19 cellular contexts compared by ENCODE assay signal in genomic region chr12:75813066-75813465, GRCh38.
A peak's percentile ranks its signal among the peaks of the same experiment; 100 is the strongest.
DNase-seq lines count a peak whose midpoint lies in the region; ATAC-seq and TF ChIP-seq lines count a peak whose summit lies in the region.
"Had no signal": no experiment of that assay in that cellular context is flagged by ENCODE, and none has a peak within 500 bp of the region (broad histone marks: within the 10 kb centered on the region; RNA-seq: fewer than 3 reads in every experiment).

No MANE protein-coding gene starts in this region.

- H3K4me3 Mint-ChIP-seq in activated T-cell treated with anti-CD3 and anti-CD28 coated beads, Interleukin-2, amount 50 U/mL, for 72 hours, result peak overlapping the region in 1 of 2 donors; percentile 1
- H3K4me3 Mint-ChIP-seq in WTC11, result no peak overlapping the region

- intact Hi-C loops in vagina (cut with DNase I) (no loop called here), upper lobe of right lung (cut with DNase I) (no loop called here), A673 (cut with micrococcal nuclease; ENCODE audit: unreplicated experiment) (no loop called here)

- peak; percentile 58 to 77 for ATAC-seq in activated T-cell treated with anti-CD3 and anti-CD28 coated beads, Interleukin-2, amount 50 U/mL, for 72 hours (replicated peaks in 1 of 2)
- ATAC-seq in WTC11, result no peak
- no peak for ATAC-seq in upper lobe of right lung

- peak overlapping the region; percentile 76 for H3K27ac ChIP-seq in HUES48 (ENCODE audit: low read depth, low read length)
- peak overlapping the region; percentile 74 for H3K27ac ChIP-seq in vagina
- H3K27ac ChIP-seq in upper lobe of right lung, result no peak overlapping the region
- H3K27ac ChIP-seq in A673 (ENCODE audit: low read depth, low read length, poor library complexity, severe bottlenecking), result no peak overlapping the region
- H3K27ac ChIP-seq: SJSA1 had no signal

- DNase-seq in activated T-cell treated with anti-CD3 and anti-CD28 coated beads, Interleukin-2, amount 50 U/mL, for 72 hours, result no peak
- no peak for DNase-seq in activated T-cell treated with anti-CD3 and anti-CD28 coated beads, Interleukin-2, amount 50 U/mL, for 1 hour
- no peak for DNase-seq in WTC11 (ENCODE audit: low spot score)
- no peak for DNase-seq in vagina (ENCODE audit: extremely low spot score in 2 of 2)
- DNase-seq in upper lobe of right lung, result no peak
- DNase-seq in A673 (ENCODE audit: low spot score), result no peak
- DNase-seq in NCI-H510A (lab: John Stamatoyannopoulos, UW), result no peak
- DNase-seq: ACHN; activated CD4-positive, alpha-beta T cell treated with anti-CD3 and anti-CD28 coated beads for 48 hours; activated T-cell treated with anti-CD3 and anti-CD28 coated beads for 4 hours; esophagus squamous epithelium; NCI-H226; T-helper 9 cell had no signal

- no peaks in the 10 kb centered on the region for H3K36me3 ChIP-seq in HUES48 (ENCODE audit: control insufficient read depth, insufficient read depth, low read length)
- no peaks in the 10 kb centered on the region for H3K36me3 ChIP-seq in vagina
- no peaks in the 10 kb centered on the region for H3K36me3 ChIP-seq in upper lobe of right lung
- H3K36me3 ChIP-seq in A673 (ENCODE audit: insufficient read depth, low read length, poor library complexity, severe bottlenecking), result no peaks in the 10 kb centered on the region
- H3K36me3 ChIP-seq: breast epithelium, esophagus squamous epithelium, HAP-1, SJSA1 had no signal

- CTCF ChIA-PET in WTC11 (lab: Charles Lee) (no interaction called here), A673 (lab: Charles Lee) (no interaction called here)

- H3K27me3 ChIP-seq in HUES48 (ENCODE audit: control insufficient read depth, insufficient read depth, low read length) (no peaks in the 10 kb centered on the region), vagina (no peaks in the 10 kb centered on the region), upper lobe of right lung (peaks cover 4% of the 10 kb centered on the region), A673 (replicated peaks; ENCODE audit: insufficient read depth, low read depth, low read length, poor library complexity) (no peaks in the 10 kb centered on the region)
- H3K27me3 ChIP-seq: breast epithelium, esophagus squamous epithelium, SJSA1 had no signal

- TF ChIP-seq POLR2A in vagina (IDR thresholded peaks at IDR 0.05), result no peak

- H3K4me3 ChIP-seq in HUES48 (ENCODE audit: low read depth, low read length) (no peak overlapping the region), vagina (no peak overlapping the region), upper lobe of right lung (no peak overlapping the region), A673 (ENCODE audit: low read depth, low read length, poor library complexity, severe bottlenecking) (no peak overlapping the region)
- H3K4me3 ChIP-seq: esophagus squamous epithelium, HAP-1, SJSA1 had no signal

- peaks cover 5 to 7% of the 10 kb centered on the region in 2 donors for H3K36me3 Mint-ChIP-seq in activated T-cell treated with anti-CD3 and anti-CD28 coated beads, Interleukin-2, amount 50 U/mL, for 72 hours (ENCODE audit: insufficient read depth in 2 of 2)
- peaks cover 7% of the 10 kb centered on the region for H3K36me3 Mint-ChIP-seq in WTC11
- H3K36me3 Mint-ChIP-seq: activated naive CD4-positive, alpha-beta T cell treated with anti-CD3 and anti-CD28 coated beads, Interleukin-2, amount 50 U/mL, for 72 hours; CD4-positive, CD25-positive, alpha-beta regulatory T cell had no signal

- H3K4me1 ChIP-seq in HUES48 (ENCODE audit: control insufficient read depth, insufficient read depth, low read length) (peaks cover 45% of the 10 kb centered on the region), vagina (peaks cover 33% of the 10 kb centered on the region), upper lobe of right lung (peaks cover 2% of the 10 kb centered on the region), A673 (ENCODE audit: insufficient read depth, low read length, poor library complexity, severe bottlenecking) (peaks cover 12% of the 10 kb centered on the region)
- H3K4me1 ChIP-seq: breast epithelium had no signal

- peaks cover 25% of the 10 kb centered on the region for H3K4me1 Mint-ChIP-seq in activated T-cell treated with anti-CD3 and anti-CD28 coated beads, Interleukin-2, amount 50 U/mL, for 72 hours (ENCODE audit: low read depth)
- peaks cover 57% of the 10 kb centered on the region for H3K4me1 Mint-ChIP-seq in WTC11

- H3K27ac Mint-ChIP-seq in activated T-cell treated with anti-CD3 and anti-CD28 coated beads, Interleukin-2, amount 50 U/mL, for 72 hours, result no peak overlapping the region
- peak overlapping the region; percentile 67; the same call in 1 of the 2 replicates for H3K27ac Mint-ChIP-seq in WTC11
- H3K27ac Mint-ChIP-seq: activated naive CD4-positive, alpha-beta T cell treated with anti-CD3 and anti-CD28 coated beads, Interleukin-2, amount 50 U/mL, for 72 hours had no signal

- no peak overlapping the region for H3K9ac ChIP-seq in HUES48 (ENCODE audit: low read depth, low read length)

- H3K27me3 Mint-ChIP-seq in activated T-cell treated with anti-CD3 and anti-CD28 coated beads, Interleukin-2, amount 50 U/mL, for 72 hours (ENCODE audit: low read depth), result peaks cover 33% of the 10 kb centered on the region
- H3K27me3 Mint-ChIP-seq in WTC11 (ENCODE audit: low read depth), result peaks cover 4% of the 10 kb centered on the region
- H3K27me3 Mint-ChIP-seq: CD4-positive, CD25-positive, alpha-beta regulatory T cell had no signal

- no peak for TF ChIP-seq CTCF in WTC11 (IDR thresholded peaks at IDR 0.05)
- no peak for TF ChIP-seq CTCF in vagina (IDR thresholded peaks at IDR 0.05)
- TF ChIP-seq CTCF in upper lobe of right lung (IDR thresholded peaks at IDR 0.05), result no peak
- TF ChIP-seq CTCF in A673 (conservative IDR thresholded peaks at IDR 0.05; ENCODE audit: low read depth, low read length), result no peak

- peaks cover 7 to 12% of the 10 kb centered on the region in 2 donors for H3K9me3 Mint-ChIP-seq in activated T-cell treated with anti-CD3 and anti-CD28 coated beads, Interleukin-2, amount 50 U/mL, for 72 hours
- peaks cover 9% of the 10 kb centered on the region for H3K9me3 Mint-ChIP-seq in WTC11
- H3K9me3 Mint-ChIP-seq: activated naive CD4-positive, alpha-beta T cell treated with anti-CD3 and anti-CD28 coated beads, Interleukin-2, amount 50 U/mL, for 72 hours had no signal

- POLR2A ChIA-PET in WTC11 (lab: Charles Lee) (no interaction called here), A673 (lab: Charles Lee; ENCODE audit: low non-redundant PET) (no interaction called here)

- no TSS peak for BruUV-seq in A673 (replicated peaks; lab: Mats Ljungman, UMichigan)

- H3K9me3 ChIP-seq in HUES48 (ENCODE audit: control insufficient read depth, insufficient read depth, low read length) (no peaks in the 10 kb centered on the region), vagina (no peaks in the 10 kb centered on the region), upper lobe of right lung (no peaks in the 10 kb centered on the region), A673 (ENCODE audit: low read depth, low read length, poor library complexity, severe bottlenecking) (no peaks in the 10 kb centered on the region)
- H3K9me3 ChIP-seq: breast epithelium, esophagus squamous epithelium, HAP-1, SJSA1 had no signal

TF ChIP-seq in WTC11, 78 proteins besides CTCF, POLR2A, EP300 and RAD21 (continues in another document):
- TF ChIP-seq, protein P1, sequence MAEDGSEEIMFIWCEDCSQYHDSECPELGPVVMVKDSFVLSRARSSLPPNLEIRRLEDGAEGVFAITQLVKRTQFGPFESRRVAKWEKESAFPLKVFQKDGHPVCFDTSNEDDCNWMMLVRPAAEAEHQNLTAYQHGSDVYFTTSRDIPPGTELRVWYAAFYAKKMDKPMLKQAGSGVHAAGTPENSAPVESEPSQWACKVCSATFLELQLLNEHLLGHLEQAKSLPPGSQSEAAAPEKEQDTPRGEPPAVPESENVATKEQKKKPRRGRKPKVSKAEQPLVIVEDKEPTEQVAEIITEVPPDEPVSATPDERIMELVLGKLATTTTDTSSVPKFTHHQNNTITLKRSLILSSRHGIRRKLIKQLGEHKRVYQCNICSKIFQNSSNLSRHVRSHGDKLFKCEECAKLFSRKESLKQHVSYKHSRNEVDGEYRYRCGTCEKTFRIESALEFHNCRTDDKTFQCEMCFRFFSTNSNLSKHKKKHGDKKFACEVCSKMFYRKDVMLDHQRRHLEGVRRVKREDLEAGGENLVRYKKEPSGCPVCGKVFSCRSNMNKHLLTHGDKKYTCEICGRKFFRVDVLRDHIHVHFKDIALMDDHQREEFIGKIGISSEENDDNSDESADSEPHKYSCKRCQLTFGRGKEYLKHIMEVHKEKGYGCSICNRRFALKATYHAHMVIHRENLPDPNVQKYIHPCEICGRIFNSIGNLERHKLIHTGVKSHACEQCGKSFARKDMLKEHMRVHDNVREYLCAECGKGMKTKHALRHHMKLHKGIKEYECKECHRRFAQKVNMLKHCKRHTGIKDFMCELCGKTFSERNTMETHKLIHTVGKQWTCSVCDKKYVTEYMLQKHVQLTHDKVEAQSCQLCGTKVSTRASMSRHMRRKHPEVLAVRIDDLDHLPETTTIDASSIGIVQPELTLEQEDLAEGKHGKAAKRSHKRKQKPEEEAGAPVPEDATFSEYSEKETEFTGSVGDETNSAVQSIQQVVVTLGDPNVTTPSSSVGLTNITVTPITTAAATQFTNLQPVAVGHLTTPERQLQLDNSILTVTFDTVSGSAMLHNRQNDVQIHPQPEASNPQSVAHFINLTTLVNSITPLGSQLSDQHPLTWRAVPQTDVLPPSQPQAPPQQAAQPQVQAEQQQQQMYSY (CRISPR knock-in tag; IDR thresholded peaks at IDR 0.05), result no peak
- TF ChIP-seq, protein P2, sequence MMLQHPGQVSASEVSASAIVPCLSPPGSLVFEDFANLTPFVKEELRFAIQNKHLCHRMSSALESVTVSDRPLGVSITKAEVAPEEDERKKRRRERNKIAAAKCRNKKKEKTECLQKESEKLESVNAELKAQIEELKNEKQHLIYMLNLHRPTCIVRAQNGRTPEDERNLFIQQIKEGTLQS (CRISPR knock-in tag; conservative IDR thresholded peaks at IDR 0.05), result no peak
- TF ChIP-seq, protein P3, sequence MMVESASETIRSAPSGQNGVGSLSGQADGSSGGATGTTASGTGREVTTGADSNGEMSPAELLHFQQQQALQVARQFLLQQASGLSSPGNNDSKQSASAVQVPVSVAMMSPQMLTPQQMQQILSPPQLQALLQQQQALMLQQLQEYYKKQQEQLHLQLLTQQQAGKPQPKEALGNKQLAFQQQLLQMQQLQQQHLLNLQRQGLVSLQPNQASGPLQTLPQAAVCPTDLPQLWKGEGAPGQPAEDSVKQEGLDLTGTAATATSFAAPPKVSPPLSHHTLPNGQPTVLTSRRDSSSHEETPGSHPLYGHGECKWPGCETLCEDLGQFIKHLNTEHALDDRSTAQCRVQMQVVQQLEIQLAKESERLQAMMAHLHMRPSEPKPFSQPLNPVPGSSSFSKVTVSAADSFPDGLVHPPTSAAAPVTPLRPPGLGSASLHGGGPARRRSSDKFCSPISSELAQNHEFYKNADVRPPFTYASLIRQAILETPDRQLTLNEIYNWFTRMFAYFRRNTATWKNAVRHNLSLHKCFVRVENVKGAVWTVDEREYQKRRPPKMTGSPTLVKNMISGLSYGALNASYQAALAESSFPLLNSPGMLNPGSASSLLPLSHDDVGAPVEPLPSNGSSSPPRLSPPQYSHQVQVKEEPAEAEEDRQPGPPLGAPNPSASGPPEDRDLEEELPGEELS (CRISPR knock-in tag; IDR thresholded peaks at IDR 0.05), result no peak
- no peak for TF ChIP-seq GRHL2 (CRISPR knock-in tag; IDR thresholded peaks at IDR 0.05; ENCODE audit: insufficient replicate concordance, severe bottlenecking)
- no peak for TF ChIP-seq RORB (CRISPR knock-in tag; IDR thresholded peaks at IDR 0.05)

Comparison
In these comparisons a context has a peak if more than half of its experiments do, and no peak if none do; other contexts are left out.
1. ATAC-seq: peak in activated T-cell treated with anti-CD3 and anti-CD28 coated beads, Interleukin-2, amount 50 U/mL, for 72 hours (2 of 2); none in WTC11 (single experiment) and upper lobe of right lung (single experiment).
2. H3K27ac ChIP-seq: peak in HUES48 (single experiment) and vagina (single experiment); none in upper lobe of right lung (single experiment) and A673 (single experiment).